ENCODE assay signal across 8 cellular contexts in genomic region chr12:113246478-113247122, GRCh38. TPM values are rescaled to one million over a fixed set of nuclear protein-coding genes. Genes with fewer than 3 reads are reported as not detected.
DNase-seq lines count a peak whose midpoint lies in the region.

No MANE protein-coding gene starts in this region.

- H3K9ac ChIP-seq in mesenchymal stem cell (ENCODE audit: low read length): peak overlapping the region; percentile 65

- H3K4me3 ChIP-seq in mesenchymal stem cell (ENCODE audit: insufficient read depth in 1 of 2, low read depth in 1 of 2, low read length in 2 of 2) (peak overlapping the region in 1 of 2 experiments; percentile 63), thymus (ENCODE audit: low read length) (no peak overlapping the region)

- 25% methylated on average over 17 of the region's 18 CpGs for WGBS in mesenchymal stem cell
- WGBS in thymus: 92% methylated on average over 18 of the region's 18 CpGs

- H3K27ac ChIP-seq in mesenchymal stem cell (ENCODE audit: low read length, poor library complexity, severe bottlenecking) (peak overlapping the region; percentile 91), thymus (ENCODE audit: low read depth) (peak overlapping the region; percentile 6)

- H3K9me3 ChIP-seq in mesenchymal stem cell (ENCODE audit: control insufficient read depth, low read length): no peaks in the 10 kb centered on the region
- H3K9me3 ChIP-seq in thymus (ENCODE audit: control insufficient read depth): no peaks in the 10 kb centered on the region

- H3K4me2 ChIP-seq in mesenchymal stem cell (ENCODE audit: low read length, poor library complexity, severe bottlenecking): no peak overlapping the region

- H3K18ac ChIP-seq in mesenchymal stem cell (ENCODE audit: low read depth in 1 of 2, low read length in 2 of 2): peak overlapping the region; percentile 86 to 95

- no peaks in the 10 kb centered on the region for H3K27me3 ChIP-seq in mesenchymal stem cell (ENCODE audit: control insufficient read depth in 1 of 2, insufficient read depth in 1 of 2, low read length in 2 of 2)
- no peaks in the 10 kb centered on the region for H3K27me3 ChIP-seq in thymus (ENCODE audit: control insufficient read depth, insufficient read depth)

- H2BK12ac ChIP-seq in mesenchymal stem cell (ENCODE audit: low read length in 2 of 2): peak overlapping the region; percentile 89 to 99

- peak; percentile 67 for DNase-seq in NCI-H2029 (lab: John Stamatoyannopoulos, UW)
- no peak for DNase-seq in NCI-H2029 treated with DMSO at 0.1 percent for 48 hours (lab: John Stamatoyannopoulos, UW)
- DNase-seq in cerebellum (ENCODE audit: low spot score): peak; percentile 59
- DNase-seq in mesenchymal stem cell: no peak
- no peak for DNase-seq in stimulated activated CD4-positive, alpha-beta T cell treated with anti-CD3 and anti-CD28 coated beads, Interleukin-4, amount 100 ng/mL, for 1 hour
- DNase-seq in germinal center (ENCODE audit: low spot score): no peak
- no peak for DNase-seq in NK-92 treated with Interleukin-12 subunit alpha and Interleukin-12 subunit beta, amount 100 ng/mL, for 24 hours (lab: John Stamatoyannopoulos, UW)

- H2AK5ac ChIP-seq in mesenchymal stem cell (ENCODE audit: low read length, severe bottlenecking): peak overlapping the region; percentile 87

- peak overlapping the region; percentile 95 for H4K91ac ChIP-seq in mesenchymal stem cell (ENCODE audit: low read length)

- peak overlapping the region; percentile 11 for H2BK5ac ChIP-seq in mesenchymal stem cell (ENCODE audit: low read depth, low read length, poor library complexity, severe bottlenecking)

- peak overlapping the region in 1 of 2 experiments; percentile 94 for H3K14ac ChIP-seq in mesenchymal stem cell (ENCODE audit: low read length in 2 of 2)

- H3K4me1 ChIP-seq in mesenchymal stem cell (ENCODE audit: control insufficient read depth, insufficient read depth, low read depth, low read length) (peaks cover 39% of the 10 kb centered on the region), thymus (ENCODE audit: control insufficient read depth, insufficient read depth, low read length) (peaks cover 2% of the 10 kb centered on the region)

- H3K36me3 ChIP-seq in mesenchymal stem cell (ENCODE audit: control insufficient read depth in 1 of 2, insufficient read depth in 2 of 2, low read depth in 1 of 2, low read length in 2 of 2) (peaks cover 19 to 27% of the 10 kb centered on the region in 2 experiments), thymus (ENCODE audit: control insufficient read depth, insufficient read depth) (peaks cover 15% of the 10 kb centered on the region)

- peak overlapping the region; percentile 89 for H4K8ac ChIP-seq in mesenchymal stem cell (ENCODE audit: low read length)

- peak overlapping the region in 1 of 2 experiments; percentile 20 for H3K23ac ChIP-seq in mesenchymal stem cell (ENCODE audit: low read length in 2 of 2)

- no peak overlapping the region for H2AFZ ChIP-seq in mesenchymal stem cell (ENCODE audit: low read depth, low read length)

- H2BK120ac ChIP-seq in mesenchymal stem cell (ENCODE audit: low read depth, low read length): peak overlapping the region; percentile 90

- H3K79me1 ChIP-seq in mesenchymal stem cell (replicated peaks; ENCODE audit: low read length, poor library complexity, severe bottlenecking): peaks cover 13% of the 10 kb centered on the region

- H2BK15ac ChIP-seq in mesenchymal stem cell (ENCODE audit: low read depth, poor library complexity, severe bottlenecking): peak overlapping the region; percentile 85

- H3K4ac ChIP-seq in mesenchymal stem cell (ENCODE audit: low read depth in 1 of 2, low read length in 2 of 2): peak overlapping the region; percentile 57 to 97

RNA-seq across cellular contexts. Expression of gene TPCN1, which starts 25.3 kb away (rescaled TPM):
- total RNA-seq in cerebellum: 27.7 TPM
- 57.5 TPM for polyA plus RNA-seq in mesenchymal stem cell (2013, experiment 1 of 2)
- 58.5 TPM for polyA plus RNA-seq in mesenchymal stem cell (2013, experiment 2 of 2)
- 16.7 TPM for polyA plus RNA-seq in thymus

Comparison
In these comparisons a context has a peak if more than half of its experiments do, and no peak if none do; other contexts are left out.
1. DNase-seq: peak in NCI-H2029 (single experiment) and cerebellum (single experiment); none in NCI-H2029 treated with DMSO at 0.1 percent for 48 hours (single experiment), mesenchymal stem cell (single experiment), stimulated activated CD4-positive, alpha-beta T cell treated with anti-CD3 and anti-CD28 coated beads, Interleukin-4, amount 100 ng/mL, for 1 hour (single experiment), germinal center (single experiment) and NK-92 treated with Interleukin-12 subunit alpha and Interleukin-12 subunit beta, amount 100 ng/mL, for 24 hours (single experiment).